8 cellular contexts compared by ENCODE assay signal in genomic region chr4:7068883-7069282, GRCh38. TPM values are rescaled to one million over a fixed set of nuclear protein-coding genes. Genes with fewer than 3 reads are reported as not detected.
A peak's percentile ranks its signal among the peaks of the same experiment; 100 is the strongest.
DNase-seq lines count a peak whose midpoint lies in the region; ATAC-seq, FAIRE-seq and TF ChIP-seq lines count a peak whose summit lies in the region.

No MANE protein-coding gene starts in this region.

- TF ChIP-seq POLR2A in GM12892 (IDR thresholded peaks at IDR 0.05; ENCODE audit: low read depth, low read length): no peak

- no peak for DNase-seq in Jurkat, Clone E6-1 (ENCODE audit: low read depth, low spot score)
- peak in 1 of 2 donors; percentile 19 for DNase-seq in cardiac fibroblast (ENCODE audit: low read depth in 2 of 2)
- DNase-seq in glomerular visceral epithelial cell (ENCODE audit: extremely low spot score): no peak
- DNase-seq in AML-193 (lab: John Stamatoyannopoulos, UW): no peak
- DNase-seq in GM12892 (ENCODE audit: insufficient read length): no peak

- TF ChIP-seq CTCF in cardiac fibroblast (IDR thresholded peaks at IDR 0.05; ENCODE audit: low read depth, low read length): no peak

- H3K4me2 ChIP-seq in BLaER1: peak overlapping the region; percentile 93

- H3K27ac ChIP-seq in BLaER1: no peak overlapping the region
- H3K27ac ChIP-seq in mucosa of rectum (ENCODE audit: low read depth in 2 of 2, low read length in 2 of 2): peak overlapping the region in 1 of 2 donors; percentile 94

- H3K27me3 ChIP-seq in BLaER1 (no peaks in the 10 kb centered on the region; the same call in 1 of the 2 replicates), mucosa of rectum (ENCODE audit: control insufficient read depth in 2 of 2, insufficient read depth in 2 of 2, low read length in 2 of 2) (no peaks in the 10 kb centered on the region)

- peaks cover 21% of the 10 kb centered on the region for H3K36me3 ChIP-seq in BLaER1
- peaks cover 2 to 8% of the 10 kb centered on the region in 2 donors for H3K36me3 ChIP-seq in mucosa of rectum (ENCODE audit: control insufficient read depth in 2 of 2, insufficient read depth in 2 of 2, low read length in 2 of 2)

- no peaks in the 10 kb centered on the region for H3K9me3 ChIP-seq in BLaER1
- H3K9me3 ChIP-seq in mucosa of rectum (ENCODE audit: control insufficient read depth in 2 of 2, low read length in 2 of 2): no peaks in the 10 kb centered on the region

- peak overlapping the region; percentile 74 for H3K9ac ChIP-seq in BLaER1
- peak overlapping the region; percentile 72 to 82 for H3K9ac ChIP-seq in mucosa of rectum (ENCODE audit: low read depth in 1 of 2, low read length in 2 of 2)

- H3K4me3 ChIP-seq in BLaER1 (peak overlapping the region; percentile 99), cardiac fibroblast (replicated peaks in 1 of 2; ENCODE audit: low read depth in 2 of 2, low read length in 2 of 2) (peak overlapping the region; percentile 67 to 88), mucosa of rectum (ENCODE audit: low read length in 2 of 2) (peak overlapping the region; percentile 64 to 81)
- H3K4me3 ChIP-seq in Jurkat, Clone E6-1 (ENCODE audit: low read length): peak overlapping the region; percentile 66

- FAIRE-seq in GM12892 (lab: Jason Lieb, UNC): no peak

- no peak for ATAC-seq in GM18873 (IDR thresholded peaks at IDR 0.05; ENCODE audit: low FRiP score, unreplicated experiment)

- peaks cover 46% of the 10 kb centered on the region for H3K4me1 ChIP-seq in BLaER1
- peaks cover 11 to 17% of the 10 kb centered on the region in 2 donors for H3K4me1 ChIP-seq in mucosa of rectum (ENCODE audit: control insufficient read depth in 2 of 2, insufficient read depth in 2 of 2, low read length in 2 of 2)

- H4K20me1 ChIP-seq in BLaER1: peaks cover 39% of the 10 kb centered on the region

RNA-seq across cellular contexts. Expression of gene GRPEL1, which starts 1.0 kb away (rescaled TPM):
- 106 TPM for polyA plus RNA-seq in Jurkat, Clone E6-1 (2012; ENCODE audit: insufficient read depth, insufficient read length)
- polyA plus RNA-seq in GM12892 (2012; ENCODE audit: missing spikeins): 36.3 TPM

RNA-seq across cellular contexts. Expression of gene TADA2B, which starts 25.7 kb away (rescaled TPM):
- 11.9 TPM for polyA plus RNA-seq in Jurkat, Clone E6-1 (2012; ENCODE audit: insufficient read depth, insufficient read length)
- 5.9 TPM for polyA plus RNA-seq in GM12892 (2012; ENCODE audit: missing spikeins)
